In genomic region chr11:86574493-86575207, GRCh38 we compare ENCODE assay signal across 30 cellular contexts.
A peak's percentile ranks its signal among the peaks of the same experiment; 100 is the strongest.
DNase-seq lines count a peak whose midpoint lies in the region; ATAC-seq, FAIRE-seq and TF ChIP-seq lines count a peak whose summit lies in the region.
"Had no signal": no experiment of that assay in that cellular context is flagged by ENCODE, and none has a peak within 500 bp of the region (broad histone marks: within the 10 kb centered on the region; RNA-seq: fewer than 3 reads in every experiment).

No MANE protein-coding gene starts in this region.

- H3K27me3 ChIP-seq in endothelial cell of umbilical vein (ENCODE audit: control insufficient read depth in 2 of 2, insufficient read depth in 2 of 2, low read length in 2 of 2) (no peaks in the 10 kb centered on the region), mesendoderm (ENCODE audit: insufficient read depth, low read length, poor library complexity) (no peaks in the 10 kb centered on the region), spleen (replicated peaks in 1 of 7) (no peaks in the 10 kb centered on the region)
- H3K27me3 ChIP-seq: body of pancreas, suprapubic skin had no signal

- dilution Hi-C loops in endothelial cell of umbilical vein (cut with MboI; ENCODE audit: extremely low pct_ligation_motif_present, low sequenced_read_pairs): loop anchor here (25.0 kb wide), 1 partner anchor 87 kb away; no protein-coding TSS in a partner anchor

- H4K5ac ChIP-seq in mesendoderm (ENCODE audit: low read length): no peak overlapping the region

- TF ChIP-seq CTCF in endothelial cell of umbilical vein (IDR thresholded peaks at IDR 0.05; ENCODE audit: extremely low read depth in 1 of 2, insufficient read depth in 1 of 2, low read depth in 1 of 2, low read length in 2 of 2) (no peak), spleen (IDR thresholded peaks at IDR 0.05 in 8 of 11, conservative IDR thresholded peaks at IDR 0.05 in 3 of 11) (no peak)

- intact Hi-C loops in endothelial cell of umbilical vein (cut with micrococcal nuclease): loop anchor here (5.0 kb wide), 1 partner anchor 507 kb away; the partner anchor contains the start of gene PICALM
- intact Hi-C loops in spleen (cut with DNase I; ENCODE audit: low total_unique reads): no loop called here

- peak overlapping the region; percentile 36 for H2BK120ac ChIP-seq in mesendoderm (ENCODE audit: low read depth, low read length)

- H2AFZ ChIP-seq in endothelial cell of umbilical vein (ENCODE audit: low read depth, low read length): no peak overlapping the region

- H3K4me1 ChIP-seq in endothelial cell of umbilical vein (ENCODE audit: control insufficient read depth, extremely low read depth, insufficient read depth, low read length) (peaks cover 57% of the 10 kb centered on the region), mesendoderm (ENCODE audit: control insufficient read depth, low read depth, low read length) (peaks cover 5% of the 10 kb centered on the region), spleen (peaks cover 4 to 53% (median 12%) of the 10 kb centered on the region in 6 donors)

- no peaks in the 10 kb centered on the region for H4K20me1 ChIP-seq in endothelial cell of umbilical vein (replicated peaks; ENCODE audit: control insufficient read depth, extremely low read depth, insufficient read depth, low read length)

- no CpG with 5 or more reads among the region's 5 CpGs for WGBS in mesendoderm (ENCODE audit: extremely low coverage, insufficient coverage, low lambda C conversion rate)
- 47 to 77% (median 58%) methylated on average over 5 of the region's 5 CpGs for WGBS in spleen, 5 donors

- BruUV-seq in endothelial cell of umbilical vein (replicated peaks; lab: Mats Ljungman, UMichigan): no TSS peak

- no peak for FAIRE-seq in RCC 7860 (lab: Jason Lieb, UNC)
- FAIRE-seq in endothelial cell of umbilical vein (lab: Jason Lieb, UNC): no peak
- FAIRE-seq: colon, HepG2, TTC549, urothelium cell line had no signal

- H3K4me3 ChIP-seq in endothelial cell of umbilical vein (replicated peaks in 1 of 3; ENCODE audit: insufficient read depth in 1 of 3, low read depth in 1 of 3, low read length in 3 of 3) (no peak overlapping the region), mesendoderm (ENCODE audit: low read length) (no peak overlapping the region), spleen (no peak overlapping the region)
- H3K4me3 ChIP-seq: body of pancreas, skin epidermis, suprapubic skin had no signal

- H4K8ac ChIP-seq in mesendoderm (ENCODE audit: low read depth, low read length): no peak overlapping the region

- no peaks in the 10 kb centered on the region for H3K9me1 ChIP-seq in endothelial cell of umbilical vein (replicated peaks; ENCODE audit: control insufficient read depth, extremely low read depth, insufficient read depth, low read length)

- no peak overlapping the region for H2AK5ac ChIP-seq in mesendoderm (ENCODE audit: low read length)

- POLR2A ChIA-PET in endothelial cell of umbilical vein (lab: Charles Lee): no interaction called here

- H3K9me3 ChIP-seq in endothelial cell of umbilical vein (replicated peaks; ENCODE audit: control insufficient read depth, insufficient read depth, low read length): no peaks in the 10 kb centered on the region
- H3K9me3 ChIP-seq in spleen: no peaks in the 10 kb centered on the region
- H3K9me3 ChIP-seq: body of pancreas, Caco-2, suprapubic skin had no signal

- H2BK5ac ChIP-seq in mesendoderm (ENCODE audit: low read length): no peak overlapping the region

- H3K36me3 ChIP-seq in endothelial cell of umbilical vein (ENCODE audit: control insufficient read depth in 2 of 2, extremely low read depth in 1 of 2, insufficient read depth in 2 of 2, low read length in 2 of 2) (no peaks in the 10 kb centered on the region), mesendoderm (ENCODE audit: control insufficient read depth, insufficient read depth, low read length) (no peaks in the 10 kb centered on the region), spleen (no peaks in the 10 kb centered on the region)
- H3K36me3 ChIP-seq: suprapubic skin had no signal

- TF ChIP-seq POLR2A in endothelial cell of umbilical vein (IDR thresholded peaks at IDR 0.05; ENCODE audit: low read depth, low read length): no peak
- no peak for TF ChIP-seq POLR2A in spleen (IDR thresholded peaks at IDR 0.05)

- DNase-seq in Daoy (ENCODE audit: low read depth) (peak; percentile 59), RCC 7860 (ENCODE audit: low spot score) (peak; percentile 64), endothelial cell of umbilical vein (ENCODE audit: low read depth, low spot score) (peak; percentile 71), mesendoderm (no peak), spleen (no peak), SHP77 treated with DMSO at 0.1 percent for 48 hours (lab: John Stamatoyannopoulos, UW) (no peak), activated T-cell treated with anti-CD3 and anti-CD28 coated beads for 4 hours (no peak)
- DNase-seq: activated gamma-delta T cell; activated naive CD8-positive, alpha-beta T cell treated with anti-CD3 and anti-CD28 coated beads, Interleukin-2, amount 50 U/mL, for 24 hours; activated T-cell treated with anti-CD3 and anti-CD28 coated beads, Interleukin-2, amount 50 U/mL, for 1 hour; body of pancreas; Caco-2; glutamatergic neuron; Kasumi-1; kidney glomerular epithelial cell; mammary epithelial cell; NCI-H1092; NCI-H187 treated with DMSO at 0.1 percent for 48 hours; NCI-H774; SIG-M5; T-helper 1 cell had no signal

- no peak overlapping the region for H3K56ac ChIP-seq in mesendoderm (ENCODE audit: low read length)

- H3K79me1 ChIP-seq in mesendoderm (ENCODE audit: low read length): no peaks in the 10 kb centered on the region

- H3K18ac ChIP-seq in mesendoderm (ENCODE audit: low read length): no peak overlapping the region

- H3K9ac ChIP-seq in endothelial cell of umbilical vein (replicated peaks; ENCODE audit: extremely low read depth, insufficient read depth, low read length) (peak overlapping the region; percentile 1), mesendoderm (ENCODE audit: low read length) (no peak overlapping the region)

- CTCF ChIA-PET in endothelial cell of umbilical vein (lab: Charles Lee): interaction anchor here (0.7 to 1.9 kb wide), 4 partner anchors 9 to 90 kb away, joined by 3 to 9 read pairs (median 4); no protein-coding TSS in a partner anchor

- ATAC-seq in HG03108 (IDR thresholded peaks at IDR 0.05; ENCODE audit: unreplicated experiment): no peak
- ATAC-seq: activated naive CD8-positive, alpha-beta T cell treated with anti-CD3 and anti-CD28 coated beads, Interleukin-2, amount 50 U/mL, for 24 hours; body of pancreas; HepG2; stimulated activated memory B cell treated with anti-CD40 and anti-IgM and Interleukin-4, amounts not matched to agents 10 μg/mL and 1 μg/mL and 100 μg/mL, for 72 hours had no signal

- peak overlapping the region; percentile 10 for H3K4me2 ChIP-seq in endothelial cell of umbilical vein (ENCODE audit: insufficient read depth, low read length)
- H3K4me2 ChIP-seq in mesendoderm (ENCODE audit: low read length): no peak overlapping the region

- peaks cover 2% of the 10 kb centered on the region for H3K79me2 ChIP-seq in endothelial cell of umbilical vein (ENCODE audit: control insufficient read depth, insufficient read depth, low read length)
- H3K79me2 ChIP-seq in mesendoderm (ENCODE audit: control insufficient read depth, insufficient read depth, low read length): no peaks in the 10 kb centered on the region

- H3K4ac ChIP-seq in mesendoderm (ENCODE audit: low read depth, low read length): no peak overlapping the region

- no peak overlapping the region for H3K23ac ChIP-seq in mesendoderm (ENCODE audit: low read length)

- H3K27ac ChIP-seq in endothelial cell of umbilical vein (ENCODE audit: insufficient read depth, low read depth, low read length) (peak overlapping the region; percentile 54), mesendoderm (ENCODE audit: low read depth, low read length) (no peak overlapping the region), spleen (peak overlapping the region in 3 of 8 donors; percentile 26 to 34 (median 29))
- H3K27ac ChIP-seq: body of pancreas, HL-60, suprapubic skin had no signal

- H2BK15ac ChIP-seq in mesendoderm (replicated peaks; ENCODE audit: low read depth): no peak overlapping the region

TF ChIP-seq in endothelial cell of umbilical vein, 7 proteins besides CTCF, POLR2A, EP300 and RAD21:
- TF ChIP-seq MAX (IDR thresholded peaks at IDR 0.05; ENCODE audit: insufficient read depth, insufficient read length) (no peak), POLR2AphosphoS5 (IDR thresholded peaks at IDR 0.05; ENCODE audit: insufficient read depth, low read depth, low read length) (no peak), FOS (IDR thresholded peaks at IDR 0.05; ENCODE audit: borderline replicate concordance, insufficient read depth, low read length) (no peak), MYC (IDR thresholded peaks at IDR 0.05; ENCODE audit: low read depth, low read length) (no peak), GATA2 (IDR thresholded peaks at IDR 0.05; ENCODE audit: insufficient read depth, insufficient read length, low read depth, low read length) (no peak), JUN (IDR thresholded peaks at IDR 0.05; ENCODE audit: borderline replicate concordance, insufficient read depth, insufficient read length, low read depth) (no peak), EZH2 (IDR thresholded peaks at IDR 0.05; ENCODE audit: borderline replicate concordance, low read depth, low read length, severe bottlenecking) (no peak)
TF ChIP-seq in endothelial cell of umbilical vein: peak in this region for 0.

Comparison
In these comparisons a context has a peak if more than half of its experiments do, and no peak if none do; other contexts are left out.
1. DNase-seq: peak in Daoy (single experiment), RCC 7860 (single experiment) and endothelial cell of umbilical vein (single experiment); none in mesendoderm (single experiment), spleen (single experiment), SHP77 treated with DMSO at 0.1 percent for 48 hours (single experiment) and activated T-cell treated with anti-CD3 and anti-CD28 coated beads for 4 hours (single experiment).